8 cellular contexts compared by ENCODE assay signal in genomic region chr20:35953411-35954199, GRCh38. TPM values are rescaled to one million over a fixed set of nuclear protein-coding genes. Genes with fewer than 3 reads are reported as not detected.
DNase-seq lines count a peak whose midpoint lies in the region; ATAC-seq and TF ChIP-seq lines count a peak whose summit lies in the region.

No MANE protein-coding gene starts in this region.

- no peaks in the 10 kb centered on the region for H3K9me3 Mint-ChIP-seq in chondrocyte (ENCODE audit: low read depth)

- H3K27ac Mint-ChIP-seq in chondrocyte (ENCODE audit: unreplicated experiment): peak overlapping the region; percentile 99

- peak overlapping the region; percentile 99 for H3K4me3 Mint-ChIP-seq in chondrocyte (ENCODE audit: unreplicated experiment)

- peak; percentile 46 to 62 for DNase-seq in activated CD4-positive, alpha-beta T cell treated with anti-CD3 and anti-CD28 coated beads for 4 hours
- peak; percentile 95 for DNase-seq in chondrocyte (ENCODE audit: low spot score)
- peak; percentile 61 to 91 for DNase-seq in left lung
- peak; percentile 50 to 55 for DNase-seq in stimulated activated CD4-positive, alpha-beta T cell treated with anti-CD3 and anti-CD28 coated beads, Interleukin-4, amount 100 ng/mL, for 48 hours (ENCODE audit: low read depth in 2 of 2)
- no peak for DNase-seq in DMS79 (lab: John Stamatoyannopoulos, UW)

- intact Hi-C loops in left lung (cut with DNase I): no loop called here

- H3K36me3 ChIP-seq in DOHH2 (ENCODE audit: control insufficient read depth, low read length) (peaks cover 29% of the 10 kb centered on the region), Loucy (ENCODE audit: insufficient read depth, low read length) (peaks cover 3% of the 10 kb centered on the region; the same call in 1 of the 2 replicates), left lung (peaks cover 0 to under 1% of the 10 kb centered on the region in 2 donors)

- H3F3A ChIP-seq in DOHH2 (ENCODE audit: control insufficient read depth, insufficient read depth): peaks cover 19% of the 10 kb centered on the region
- H3F3A ChIP-seq in Loucy (ENCODE audit: low read depth): peaks cover 6% of the 10 kb centered on the region

- peak; percentile 16 for ATAC-seq in GM21786 (IDR thresholded peaks at IDR 0.05; ENCODE audit: unreplicated experiment)
- ATAC-seq in left lung: peak; percentile 49

- TF ChIP-seq CTCF in DOHH2 (IDR thresholded peaks at IDR 0.05; ENCODE audit: low read depth, low read length, poor library complexity, severe bottlenecking) (no peak), Loucy (conservative IDR thresholded peaks at IDR 0.05; ENCODE audit: low read length) (no peak), chondrocyte (IDR thresholded peaks at IDR 0.05) (no peak), left lung (IDR thresholded peaks at IDR 0.05) (no peak)

- H3K27me3 Mint-ChIP-seq in chondrocyte (ENCODE audit: low read depth): no peaks in the 10 kb centered on the region

- H3K27me3 ChIP-seq in DOHH2 (ENCODE audit: control insufficient read depth, low read length) (no peaks in the 10 kb centered on the region), Loucy (ENCODE audit: insufficient read depth, low read length, poor library complexity, severe bottlenecking) (no peaks in the 10 kb centered on the region), left lung (no peaks in the 10 kb centered on the region)

- H4K20me1 ChIP-seq in DOHH2 (ENCODE audit: control insufficient read depth, insufficient read depth, low read depth, low read length): peaks cover 7% of the 10 kb centered on the region; the same call in 1 of the 2 replicates
- peaks cover 18% of the 10 kb centered on the region for H4K20me1 ChIP-seq in Loucy (ENCODE audit: insufficient read depth, low read length, poor library complexity, severe bottlenecking)

- peaks cover 41% of the 10 kb centered on the region for H3K79me2 ChIP-seq in DOHH2 (ENCODE audit: control insufficient read depth, low read length)
- peaks cover 34% of the 10 kb centered on the region for H3K79me2 ChIP-seq in Loucy (ENCODE audit: insufficient read depth, low read length)

- peak overlapping the region; percentile 94 for H2AFZ ChIP-seq in Loucy (ENCODE audit: low read length)

- H3K9me3 ChIP-seq in DOHH2 (ENCODE audit: control insufficient read depth, insufficient read depth, low read length): no peaks in the 10 kb centered on the region; the same call in 1 of the 2 replicates
- no peaks in the 10 kb centered on the region for H3K9me3 ChIP-seq in Loucy (ENCODE audit: insufficient read depth, low read depth, low read length)
- H3K9me3 ChIP-seq in left lung: no peaks in the 10 kb centered on the region

- no peaks in the 10 kb centered on the region for H3K36me3 Mint-ChIP-seq in chondrocyte (ENCODE audit: low read depth)

- H3K4me1 Mint-ChIP-seq in chondrocyte (ENCODE audit: low read depth): peaks cover 19% of the 10 kb centered on the region

- H3K9me2 ChIP-seq in DOHH2 (replicated peaks; ENCODE audit: control insufficient read depth, low read length) (no peaks in the 10 kb centered on the region), Loucy (replicated peaks; ENCODE audit: low read depth, low read length) (no peaks in the 10 kb centered on the region)

- H3K4me3 ChIP-seq in DOHH2 (ENCODE audit: low read length) (peak overlapping the region; percentile 89), Loucy (ENCODE audit: low read length, poor library complexity, severe bottlenecking) (peak overlapping the region; percentile 80), left lung (peak overlapping the region; percentile 79 to 85)

- peak overlapping the region; percentile 98 for H3K27ac ChIP-seq in DOHH2 (ENCODE audit: low read depth, low read length)
- peak overlapping the region; percentile 95 to 99 for H3K27ac ChIP-seq in left lung

- peaks cover 30% of the 10 kb centered on the region for H3K4me1 ChIP-seq in DOHH2 (ENCODE audit: control insufficient read depth, low read length)
- peaks cover 22% of the 10 kb centered on the region for H3K4me1 ChIP-seq in Loucy (ENCODE audit: insufficient read depth, low read length, poor library complexity, severe bottlenecking)
- H3K4me1 ChIP-seq in left lung: peaks cover 12 to 25% of the 10 kb centered on the region in 2 donors

- H3K4me2 ChIP-seq in DOHH2 (ENCODE audit: low read length) (peak overlapping the region; percentile 85), Loucy (ENCODE audit: low read depth, low read length, poor library complexity, severe bottlenecking) (peak overlapping the region; percentile 97)

- peak overlapping the region; percentile 99 for H3K9ac ChIP-seq in Loucy (ENCODE audit: low read depth, low read length, poor library complexity, severe bottlenecking)

RNA-seq across cellular contexts. Expression of gene SCAND1, which starts 0.7 kb away (rescaled TPM):
- 54.4 to 58.1 TPM (median 54.5 TPM) in 3 replicates for total RNA-seq in chondrocyte
- total RNA-seq in left lung: 10 to 100 TPM; 58.1 to 62.1 TPM

RNA-seq across cellular contexts. Expression of gene CNBD2, which starts 14.8 kb away (rescaled TPM):
- total RNA-seq in chondrocyte (1.6 to 4.8 TPM (median 3.3 TPM) in 3 replicates), left lung (1 to 10 TPM; 3.3 to 3.6 TPM)
